ENCODE assay signal across 19 cellular contexts in the genomic region with DNA sequence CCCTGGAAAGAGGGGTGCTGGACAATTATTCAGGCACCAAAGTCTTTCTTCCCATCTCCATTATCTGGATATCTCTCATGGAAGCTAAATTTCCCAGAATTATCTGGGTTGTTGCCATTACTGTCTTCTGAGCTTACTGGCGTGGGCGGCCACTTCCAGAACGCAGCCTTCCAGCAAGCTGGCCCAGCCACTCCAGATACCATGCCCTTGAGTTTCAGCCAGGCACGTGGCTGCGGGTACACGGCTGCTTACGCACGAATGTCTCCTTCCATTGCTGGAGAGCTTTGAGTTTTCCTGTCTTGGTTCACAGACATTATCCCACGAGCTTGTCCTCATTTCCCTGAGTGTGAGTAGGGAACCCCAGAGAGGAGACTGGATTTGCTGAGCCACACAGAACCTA. TPM values are rescaled to one million over a fixed set of nuclear protein-coding genes. Genes with fewer than 3 reads are reported as not detected.
"Had no signal": no experiment of that assay in that cellular context is flagged by ENCODE, and none has a peak within 500 bp of the region (broad histone marks: within the 10 kb centered on the region; RNA-seq: fewer than 3 reads in every experiment).

No MANE protein-coding gene starts in this region.

- DNase-seq: activated CD4-positive, alpha-beta T cell treated with anti-CD3 and anti-CD28 coated beads for 48 hours; activated CD4-positive, alpha-beta T cell treated with anti-CD3 and anti-CD28 coated beads, Interleukin-2, amount 50 U/mL, for 4 hours; activated CD4-positive, CD25-positive, alpha-beta regulatory T cell treated with anti-CD3 and anti-CD28 coated beads, Interleukin-2, amount 50 U/mL, for 72 hours; activated CD8-positive, alpha-beta memory T cell treated with anti-CD3 and anti-CD28 coated beads, Interleukin-2, amount 50 U/mL, for 48 hours; activated CD8-positive, alpha-beta T cell treated with anti-CD3 and anti-CD28 coated beads, Interleukin-2, amount 10 ng/mL, durations not matched to agents 7 days and 5 days; activated naive CD4-positive, alpha-beta T cell treated with anti-CD3 and anti-CD28 coated beads, Interleukin-2, amount 50 U/mL, for 16 hours; activated T-cell treated with anti-CD3 and anti-CD28 coated beads, Interleukin-2, amount 50 U/mL, for 1 hour; aorta; MM.1S; NCI-H1105; NCI-H1436; NCI-H1694 treated with DMSO at 0.1 percent for 48 hours; NCI-H2029 treated with DMSO at 0.1 percent for 48 hours; NCI-H446; PC-9; SIG-M5; T-helper 17 cell; T-helper 9 cell had no signal

- ATAC-seq: activated CD8-positive, alpha-beta T cell treated with anti-CD3 and anti-CD28 coated beads, Interleukin-2, amount 10 ng/mL, durations not matched to agents 7 days and 5 days; T-helper 17 cell had no signal

- H3K27ac ChIP-seq: breast epithelium, PC-9 had no signal

- H3K4me3 ChIP-seq: breast epithelium, PC-9 had no signal

RNA-seq across cellular contexts. Expression of a gene that starts 32.7 kb away (rescaled TPM):
- total RNA-seq: activated CD8-positive, alpha-beta T cell treated with anti-CD3 and anti-CD28 coated beads, Interleukin-2, amount 10 ng/mL, durations not matched to agents 7 days and 5 days; aorta; T-helper 17 cell had no signal
